Comparison of ENCODE assay signal across 23 cellular contexts in genomic region chr10:99224766-99225165, GRCh38. TPM values are rescaled to one million over a fixed set of nuclear protein-coding genes. Genes with fewer than 3 reads are reported as not detected.
DNase-seq lines count a peak whose midpoint lies in the region; ATAC-seq, FAIRE-seq and TF ChIP-seq lines count a peak whose summit lies in the region.
"Had no signal": no experiment of that assay in that cellular context is flagged by ENCODE, and none has a peak within 500 bp of the region (broad histone marks: within the 10 kb centered on the region; RNA-seq: fewer than 3 reads in every experiment).

No MANE protein-coding gene starts in this region.

- H3K27ac ChIP-seq in GM23248, result no peak overlapping the region
- H3K27ac ChIP-seq: HL-60 had no signal

- DNase-seq in GM23248 (peak; percentile 44), M059J (ENCODE audit: low read depth) (peak; percentile 8), bronchial epithelial cell (ENCODE audit: low read depth) (peak; percentile 26), foreskin fibroblast (peak; percentile 12 to 62), SW480 (ENCODE audit: low spot score) (no peak), ecto neural progenitor cell (ENCODE audit: low spot score) (no peak)
- DNase-seq: ACHN; BE2C; C1 segment of cervical spinal cord; CD4-positive, CD25-positive, alpha-beta regulatory T cell; CD8-positive, alpha-beta memory T cell; COR-L47; DMS 273 treated with DMSO at 0.1 percent for 48 hours; DMS53; DND-41; GDM1 had no signal

- no peaks in the 10 kb centered on the region for H3K9me3 ChIP-seq in GM23248 (ENCODE audit: low read depth)
- H3K9me3 ChIP-seq: BE2C, HAP-1 had no signal

- H3K79me2 ChIP-seq in GM23248 (ENCODE audit: insufficient read depth), result no peaks in the 10 kb centered on the region

- no peak overlapping the region for H3K4me2 ChIP-seq in GM23248 (ENCODE audit: unreplicated experiment)

- ATAC-seq in GM18505 (IDR thresholded peaks at IDR 0.05; ENCODE audit: unreplicated experiment), result no peak
- ATAC-seq in GM21737 (IDR thresholded peaks at IDR 0.05; ENCODE audit: unreplicated experiment), result no peak

- TF ChIP-seq CTCF in bronchial epithelial cell (IDR thresholded peaks at IDR 0.05; ENCODE audit: insufficient read depth, low read length, severe bottlenecking), result no peak
- no peak for TF ChIP-seq CTCF in foreskin fibroblast (IDR thresholded peaks at IDR 0.05; ENCODE audit: low read depth, low read length)

- H3K9me2 ChIP-seq in GM23248 (ENCODE audit: insufficient read depth), result no peaks in the 10 kb centered on the region

- in situ Hi-C loops in GM23248 (cut with MboI), result no loop called here

- FAIRE-seq in bronchial epithelial cell (lab: Jason Lieb, UNC), result no peak
- FAIRE-seq: A204.1 had no signal

- H3K4me1 ChIP-seq in GM23248 (ENCODE audit: insufficient read depth), result no peaks in the 10 kb centered on the region
- H3K4me1 ChIP-seq: BE2C, HAP-1 had no signal

- H4K20me1 ChIP-seq in GM23248 (ENCODE audit: insufficient read depth), result no peaks in the 10 kb centered on the region

- no peaks in the 10 kb centered on the region for H3F3A ChIP-seq in GM23248 (ENCODE audit: insufficient read depth)

- 35 to 37% methylated on average over 3 of the region's 3 CpGs for WGBS in GM23248 (ENCODE audit: low coverage in 1 of 2, low lambda C conversion rate in 2 of 2, missing lambda C conversion rate in 2 of 2), 2 experiments

- H3K36me3 ChIP-seq in GM23248 (ENCODE audit: low read depth) (no peaks in the 10 kb centered on the region), bronchial epithelial cell (ENCODE audit: control insufficient read depth, insufficient read depth, low read length) (no peaks in the 10 kb centered on the region)
- H3K36me3 ChIP-seq: BE2C, HAP-1 had no signal

- no peak overlapping the region for H3K9ac ChIP-seq in GM23248

- TF ChIP-seq POLR2A in GM18505 (IDR thresholded peaks at IDR 0.05; ENCODE audit: borderline replicate concordance, extremely low read depth, insufficient read depth, insufficient read length), result no peak

- peaks cover 29% of the 10 kb centered on the region for H3K27me3 ChIP-seq in GM23248 (replicated peaks; ENCODE audit: insufficient read depth)
- H3K27me3 ChIP-seq in bronchial epithelial cell (ENCODE audit: control insufficient read depth, insufficient read depth, low read length), result no peaks in the 10 kb centered on the region
- H3K27me3 ChIP-seq: BE2C had no signal

- no peak overlapping the region for H2AFZ ChIP-seq in GM23248

- H3K4me3 ChIP-seq in GM23248 (no peak overlapping the region), bronchial epithelial cell (ENCODE audit: low read depth, low read length) (no peak overlapping the region), foreskin fibroblast (ENCODE audit: low read depth in 1 of 2, low read length in 2 of 2) (no peak overlapping the region)
- H3K4me3 ChIP-seq: HAP-1 had no signal

RNA-seq across cellular contexts. Expression of gene HPSE2, which starts 10.9 kb away (rescaled TPM):
- not detected in 2 replicates for total RNA-seq in GM23248 (2014; rRNA removed; shearing (Covaris generic))
- not detected in 2 replicates for polyA plus RNA-seq in GM23248 (2016; fragmentation: Nextera tagmentation; extraction: Ambion mirVana)
- 0.57 and 0.86 TPM in 2 replicates for total RNA-seq in M059J (2014; rRNA removed; shearing (Covaris generic))
- total RNA-seq in bronchial epithelial cell, result not detected in 2 replicates
- total RNA-seq: CD4-positive, CD25-positive, alpha-beta regulatory T cell; H4; HT1080 had no signal

Comparison
In these comparisons a context has a peak if more than half of its experiments do, and no peak if none do; other contexts are left out.
1. DNase-seq: peak in GM23248 (single experiment), M059J (single experiment), bronchial epithelial cell (single experiment) and foreskin fibroblast (2 of 2); none in SW480 (single experiment) and ecto neural progenitor cell (single experiment).